ENCODE assay signal across 8 cellular contexts in genomic region chr15:90286678-90287077, GRCh38. TPM values are rescaled to one million over a fixed set of nuclear protein-coding genes. Genes with fewer than 3 reads are reported as not detected.
A peak's percentile ranks its signal among the peaks of the same experiment; 100 is the strongest.
DNase-seq lines count a peak whose midpoint lies in the region; ATAC-seq, FAIRE-seq and TF ChIP-seq lines count a peak whose summit lies in the region.

No MANE protein-coding gene starts in this region.

- no peak overlapping the region for H3K27ac Mint-ChIP-seq in astrocyte (ENCODE audit: unreplicated experiment)
- H3K27ac Mint-ChIP-seq in stimulated activated memory B cell treated with anti-CD40 and anti-IgM and Interleukin-4, amounts not matched to agents 10 μg/mL and 1 μg/mL and 100 μg/mL, for 72 hours: no peak overlapping the region

- H2AFZ ChIP-seq in astrocyte (ENCODE audit: low read depth, low read length): no peak overlapping the region

- H3K9ac ChIP-seq in astrocyte (ENCODE audit: low read length): no peak overlapping the region

- no peak overlapping the region for H3K4me3 ChIP-seq in astrocyte (ENCODE audit: insufficient read depth, low read depth, low read length)
- H3K4me3 ChIP-seq in lung: no peak overlapping the region
- no peak overlapping the region for H3K4me3 ChIP-seq in ascending aorta

- no peaks in the 10 kb centered on the region for H3K27me3 ChIP-seq in astrocyte (ENCODE audit: insufficient read depth, low read length)
- no peaks in the 10 kb centered on the region for H3K27me3 ChIP-seq in lung (ENCODE audit: control insufficient read depth, insufficient read depth)
- H3K27me3 ChIP-seq in ascending aorta: no peaks in the 10 kb centered on the region

- H3K4me2 ChIP-seq in astrocyte (ENCODE audit: low read length): no peak overlapping the region

- H3K36me3 Mint-ChIP-seq in astrocyte (ENCODE audit: low read depth, unreplicated experiment): no peaks in the 10 kb centered on the region
- no peaks in the 10 kb centered on the region for H3K36me3 Mint-ChIP-seq in stimulated activated memory B cell treated with anti-CD40 and anti-IgM and Interleukin-4, amounts not matched to agents 10 μg/mL and 1 μg/mL and 100 μg/mL, for 72 hours

- no peak overlapping the region for H3K4me3 Mint-ChIP-seq in astrocyte (ENCODE audit: unreplicated experiment)
- no peak overlapping the region for H3K4me3 Mint-ChIP-seq in stimulated activated memory B cell treated with anti-CD40 and anti-IgM and Interleukin-4, amounts not matched to agents 10 μg/mL and 1 μg/mL and 100 μg/mL, for 72 hours

- TF ChIP-seq CTCF in astrocyte (IDR thresholded peaks at IDR 0.05; ENCODE audit: insufficient read depth, low read depth, low read length) (peak; percentile 46), lung (IDR thresholded peaks at IDR 0.05; ENCODE audit: control extremely low read depth, extremely low read depth) (peak; percentile 31), ascending aorta (IDR thresholded peaks at IDR 0.05) (peak in 1 of 3 experiments; percentile 40)

- H4K20me1 ChIP-seq in astrocyte (ENCODE audit: insufficient read depth, low read length): no peaks in the 10 kb centered on the region

- no peaks in the 10 kb centered on the region for H3K79me2 ChIP-seq in astrocyte (ENCODE audit: insufficient read depth, low read length)

- no peak for ATAC-seq in lung (ENCODE audit: insufficient read depth, low FRiP score)
- no peak for ATAC-seq in GM19455 (IDR thresholded peaks at IDR 0.05; ENCODE audit: unreplicated experiment)
- ATAC-seq in stimulated activated memory B cell treated with anti-CD40 and anti-IgM and Interleukin-4, amounts not matched to agents 10 μg/mL and 1 μg/mL and 100 μg/mL, for 72 hours: no peak

- no peaks in the 10 kb centered on the region for H3K9me3 Mint-ChIP-seq in astrocyte (ENCODE audit: unreplicated experiment)
- no peaks in the 10 kb centered on the region for H3K9me3 Mint-ChIP-seq in stimulated activated memory B cell treated with anti-CD40 and anti-IgM and Interleukin-4, amounts not matched to agents 10 μg/mL and 1 μg/mL and 100 μg/mL, for 72 hours

- FAIRE-seq in astrocyte (lab: Jason Lieb, UNC): no peak

- H3K27ac ChIP-seq in astrocyte (ENCODE audit: low read depth, low read length): no peak overlapping the region
- H3K27ac ChIP-seq in lung (ENCODE audit: low read depth in 1 of 2, low read length in 1 of 2): no peak overlapping the region
- no peak overlapping the region for H3K27ac ChIP-seq in ascending aorta

- no peaks in the 10 kb centered on the region for H3K4me1 Mint-ChIP-seq in astrocyte (ENCODE audit: low read depth, unreplicated experiment)
- H3K4me1 Mint-ChIP-seq in stimulated activated memory B cell treated with anti-CD40 and anti-IgM and Interleukin-4, amounts not matched to agents 10 μg/mL and 1 μg/mL and 100 μg/mL, for 72 hours: no peaks in the 10 kb centered on the region

- DNase-seq in stimulated activated CD4-positive, alpha-beta T cell treated with anti-CD3 and anti-CD28 coated beads, Interleukin-1b, Interleukin-23, amount 100 ng/mL, for 48 hours: peak; percentile 21
- no peak for DNase-seq in stimulated activated CD4-positive, alpha-beta T cell treated with anti-CD3 and anti-CD28 coated beads, Interleukin-2, amount 100 ng/mL, for 48 hours
- peak; percentile 39 for DNase-seq in NOMO-1 treated with DMSO at 0.1 percent for 48 hours (lab: John Stamatoyannopoulos, UW; ENCODE audit: unreplicated experiment)
- no peak for DNase-seq in astrocyte (ENCODE audit: low read depth)
- no peak for DNase-seq in lung (ENCODE audit: low spot score)
- no peak for DNase-seq in ascending aorta (ENCODE audit: low spot score in 2 of 2)

- H3K4me1 ChIP-seq in astrocyte (ENCODE audit: insufficient read depth, low read length) (no peaks in the 10 kb centered on the region), lung (ENCODE audit: control insufficient read depth in 2 of 2, insufficient read depth in 2 of 2, low read length in 2 of 2) (no peaks in the 10 kb centered on the region), ascending aorta (no peaks in the 10 kb centered on the region)

- no peaks in the 10 kb centered on the region for H3K27me3 Mint-ChIP-seq in astrocyte (ENCODE audit: low read depth, unreplicated experiment)
- no peaks in the 10 kb centered on the region for H3K27me3 Mint-ChIP-seq in stimulated activated memory B cell treated with anti-CD40 and anti-IgM and Interleukin-4, amounts not matched to agents 10 μg/mL and 1 μg/mL and 100 μg/mL, for 72 hours

- H3K9me3 ChIP-seq in astrocyte (ENCODE audit: insufficient read depth, low read depth, low read length) (no peaks in the 10 kb centered on the region), lung (ENCODE audit: control insufficient read depth in 2 of 2, insufficient read depth in 1 of 2, low read length in 1 of 2) (no peaks in the 10 kb centered on the region), ascending aorta (no peaks in the 10 kb centered on the region)

- intact Hi-C loops in ascending aorta (cut with DNase I): no loop called here

- no peaks in the 10 kb centered on the region for H3K36me3 ChIP-seq in astrocyte (ENCODE audit: insufficient read depth, low read length)
- H3K36me3 ChIP-seq in lung (ENCODE audit: control insufficient read depth in 2 of 2, insufficient read depth in 2 of 2, low read length in 2 of 2): no peaks in the 10 kb centered on the region
- no peaks in the 10 kb centered on the region for H3K36me3 ChIP-seq in ascending aorta

RNA-seq across cellular contexts. Expression of gene NGRN, which starts 21.2 kb away (rescaled TPM):
- total RNA-seq in astrocyte: 98.5 and 98.6 TPM in 2 replicates
- total RNA-seq in lung: 10 to 100 TPM; 85.2 to 89.2 TPM
- 10 to 100 TPM; 55.2 to 57.3 TPM for polyA plus RNA-seq in lung
- 58.0 TPM for total RNA-seq in ascending aorta

RNA-seq across cellular contexts. Expression of gene TTLL13, which starts 37.3 kb away (rescaled TPM):
- total RNA-seq in astrocyte (0.14 TPM in 1 of 2 replicates, not detected in the other), lung (1 to 10 TPM in 1 of 2 donors, under 1 TPM in 1; 0.34 to 1.4 TPM), ascending aorta (not detected)
- under 1 TPM; 0.11 to 0.12 TPM for polyA plus RNA-seq in lung

RNA-seq across cellular contexts. Expression of gene GDPGP1, which starts 52.7 kb away (rescaled TPM):
- 4.1 and 6.0 TPM in 2 replicates for total RNA-seq in astrocyte
- total RNA-seq in lung: 10 to 100 TPM in 1 of 2 donors, 1 to 10 TPM in 1; 6.0 to 11.0 TPM
- polyA plus RNA-seq in lung: 1 to 10 TPM; 3.4 to 4.4 TPM
- total RNA-seq in ascending aorta: 2.2 TPM

RNA-seq across cellular contexts. Expression of gene CIB1, which starts 52.9 kb away (rescaled TPM):
- total RNA-seq in astrocyte: 49.6 and 50.7 TPM in 2 replicates
- total RNA-seq in lung: 100 to 1,000 TPM in 1 of 2 donors, 10 to 100 TPM in 1; 38.2 to 116 TPM
- 100 to 1,000 TPM; 142 to 189 TPM for polyA plus RNA-seq in lung
- total RNA-seq in ascending aorta: 50.9 TPM

Comparison
In these comparisons a context has a peak if more than half of its experiments do, and no peak if none do; other contexts are left out.
1. DNase-seq: peak in stimulated activated CD4-positive, alpha-beta T cell treated with anti-CD3 and anti-CD28 coated beads, Interleukin-1b, Interleukin-23, amount 100 ng/mL, for 48 hours (single experiment) and NOMO-1 treated with DMSO at 0.1 percent for 48 hours (single experiment); none in stimulated activated CD4-positive, alpha-beta T cell treated with anti-CD3 and anti-CD28 coated beads, Interleukin-2, amount 100 ng/mL, for 48 hours (0 of 2), astrocyte (single experiment), lung (single experiment) and ascending aorta (0 of 2).